In genomic region chr11:81979444-81979843, GRCh38 we compare ENCODE assay signal across 20 cellular contexts.
"Had no signal": no experiment of that assay in that cellular context is flagged by ENCODE, and none has a peak within 500 bp of the region (broad histone marks: within the 10 kb centered on the region; RNA-seq: fewer than 3 reads in every experiment).

No MANE protein-coding gene starts in this region.

- DNase-seq: activated CD4-positive, alpha-beta T cell treated with anti-CD3 and anti-CD28 coated beads for 1 hour; activated CD4-positive, alpha-beta T cell treated with anti-CD3 and anti-CD28 coated beads, Interleukin-2, amount 50 U/mL, for 4 hours; activated effector memory CD4-positive, alpha-beta T cell treated with anti-CD3 and anti-CD28 coated beads, Interleukin-2, amount 50 U/mL, for 16 hours; activated naive CD4-positive, alpha-beta T cell treated with anti-CD3 and anti-CD28 coated beads, Interleukin-2, amount 50 U/mL, for 16 hours; activated T-cell treated with anti-CD3 and anti-CD28 coated beads, Interleukin-2, amount 50 U/mL, for 72 hours; aorta; brain microvascular endothelial cell; central memory CD4-positive, alpha-beta T cell; endodermal cell; foreskin fibroblast; mesendoderm; natural killer cell; pancreas; right lobe of liver; small intestine; stimulated activated CD4-positive, alpha-beta T cell treated with anti-CD3 and anti-CD28 coated beads, Interleukin-15, amount 100 ng/mL, for 24 hours; stimulated activated CD4-positive, alpha-beta T cell treated with anti-CD3 and anti-CD28 coated beads, Interleukin-2, amount 100 ng/mL, for 48 hours; stimulated activated naive CD8-positive, alpha-beta T cell treated with anti-CD3 and anti-CD28 coated beads, Interleukin-15, amount 100 ng/mL, for 72 hours; trophoblast cell; WERI-Rb-1 had no signal

- H3K27me3 Mint-ChIP-seq: stimulated activated naive CD8-positive, alpha-beta T cell treated with anti-CD3 and anti-CD28 coated beads, Interleukin-15, amount 100 ng/mL, for 72 hours had no signal

- H3K4me1 Mint-ChIP-seq: endodermal cell; natural killer cell; stimulated activated naive CD8-positive, alpha-beta T cell treated with anti-CD3 and anti-CD28 coated beads, Interleukin-15, amount 100 ng/mL, for 72 hours had no signal

- H3K4me3 Mint-ChIP-seq: activated T-cell treated with anti-CD3 and anti-CD28 coated beads, Interleukin-2, amount 50 U/mL, for 72 hours; endodermal cell; natural killer cell; stimulated activated naive CD8-positive, alpha-beta T cell treated with anti-CD3 and anti-CD28 coated beads, Interleukin-15, amount 100 ng/mL, for 72 hours had no signal

- ATAC-seq: activated T-cell treated with anti-CD3 and anti-CD28 coated beads, Interleukin-2, amount 50 U/mL, for 72 hours; natural killer cell; pancreas; right lobe of liver; stimulated activated naive CD8-positive, alpha-beta T cell treated with anti-CD3 and anti-CD28 coated beads, Interleukin-15, amount 100 ng/mL, for 72 hours had no signal

- H3K27ac Mint-ChIP-seq: activated T-cell treated with anti-CD3 and anti-CD28 coated beads, Interleukin-2, amount 50 U/mL, for 72 hours; endodermal cell; natural killer cell; stimulated activated naive CD8-positive, alpha-beta T cell treated with anti-CD3 and anti-CD28 coated beads, Interleukin-15, amount 100 ng/mL, for 72 hours had no signal
